20 cellular contexts compared by ENCODE assay signal in genomic region chr20:24773168-24773567, GRCh38.
DNase-seq lines count a peak whose midpoint lies in the region; ATAC-seq and TF ChIP-seq lines count a peak whose summit lies in the region.
"Had no signal": no experiment of that assay in that cellular context is flagged by ENCODE, and none has a peak within 500 bp of the region (broad histone marks: within the 10 kb centered on the region; RNA-seq: fewer than 3 reads in every experiment).

No MANE protein-coding gene starts in this region.

- intact Hi-C loops in right cardiac atrium (cut with DNase I), result no loop called here

- CTCF ChIA-PET in activated CD8-positive, alpha-beta memory T cell treated with anti-CD3 and anti-CD28 coated beads, Interleukin-2, amount 10 ng/mL, durations not matched to agents 7 days and 5 days (lab: Charles Lee), result no interaction called here

- H3K4me1 Mint-ChIP-seq in activated CD8-positive, alpha-beta memory T cell treated with anti-CD3 and anti-CD28 coated beads, Interleukin-2, amount 10 ng/mL, durations not matched to agents 7 days and 5 days, result peaks cover 25% of the 10 kb centered on the region
- H3K4me1 Mint-ChIP-seq in type B pancreatic cell (ENCODE audit: unreplicated experiment), result peaks cover 10% of the 10 kb centered on the region

- WGBS in right cardiac atrium, result 70% methylated on average over 5 of the region's 5 CpGs

- H3K9me3 Mint-ChIP-seq in activated CD8-positive, alpha-beta memory T cell treated with anti-CD3 and anti-CD28 coated beads, Interleukin-2, amount 10 ng/mL, durations not matched to agents 7 days and 5 days (ENCODE audit: low read depth), result peaks cover 2% of the 10 kb centered on the region
- H3K9me3 Mint-ChIP-seq in type B pancreatic cell, result peaks cover 10% of the 10 kb centered on the region

- no peaks in the 10 kb centered on the region for H3K9me3 ChIP-seq in right cardiac atrium (ENCODE audit: control insufficient read depth, low read length)
- H3K9me3 ChIP-seq: psoas muscle had no signal

- peaks cover 46% of the 10 kb centered on the region for H3K27me3 Mint-ChIP-seq in activated CD8-positive, alpha-beta memory T cell treated with anti-CD3 and anti-CD28 coated beads, Interleukin-2, amount 10 ng/mL, durations not matched to agents 7 days and 5 days
- peaks cover 20% of the 10 kb centered on the region for H3K27me3 Mint-ChIP-seq in type B pancreatic cell

- no peak overlapping the region for H3K4me3 ChIP-seq in right cardiac atrium (ENCODE audit: low read length)
- H3K4me3 ChIP-seq: lung, psoas muscle, SK-N-MC had no signal

- no peak overlapping the region for H3K4me3 Mint-ChIP-seq in activated CD8-positive, alpha-beta memory T cell treated with anti-CD3 and anti-CD28 coated beads, Interleukin-2, amount 10 ng/mL, durations not matched to agents 7 days and 5 days
- H3K4me3 Mint-ChIP-seq in type B pancreatic cell, result no peak overlapping the region
- H3K4me3 Mint-ChIP-seq: activated naive CD8-positive, alpha-beta T cell treated with anti-CD3 and anti-CD28 coated beads, Interleukin-2, amount 50 U/mL, for 24 hours; B cell; dendritic cell treated with granulocyte-macrophage colony-stimulating factor and Interleukin-4, amounts not matched to agents 40 ng/mL and 50 ng/mL, for 4 days; stimulated activated memory B cell treated with anti-CD40 and anti-IgM and Interleukin-4, amounts not matched to agents 10 μg/mL and 1 μg/mL and 100 μg/mL, for 72 hours had no signal

- DNase-seq in activated CD8-positive, alpha-beta memory T cell treated with anti-CD3 and anti-CD28 coated beads, Interleukin-2, amount 10 ng/mL, durations not matched to agents 7 days and 5 days, result peak; percentile 27
- no peak for DNase-seq in activated CD8-positive, alpha-beta memory T cell treated with anti-CD3 and anti-CD28 coated beads, Interleukin-2, amount 50 U/mL, for 4 hours
- peak; percentile 65 for DNase-seq in astrocyte of the hippocampus (ENCODE audit: low read depth, low spot score)
- peak; percentile 20 for DNase-seq in islet precursor cell
- peak; percentile 47 for DNase-seq in type B pancreatic cell (ENCODE audit: extremely low spot score, unreplicated experiment)
- no peak for DNase-seq in NCI-H69 (lab: John Stamatoyannopoulos, UW)
- DNase-seq in NCI-H748 (lab: John Stamatoyannopoulos, UW; ENCODE audit: unreplicated experiment), result no peak
- no peak for DNase-seq in right cardiac atrium
- DNase-seq: 8988T; activated CD4-positive, alpha-beta T cell treated with anti-CD3 and anti-CD28 coated beads, Interleukin-2, amount 50 U/mL, for 1 hour; activated gamma-delta T cell; KG1; NCI-H187 treated with DMSO at 0.1 percent for 48 hours; psoas muscle had no signal

- peaks cover 7% of the 10 kb centered on the region for H3K36me3 Mint-ChIP-seq in activated CD8-positive, alpha-beta memory T cell treated with anti-CD3 and anti-CD28 coated beads, Interleukin-2, amount 10 ng/mL, durations not matched to agents 7 days and 5 days
- no peaks in the 10 kb centered on the region for H3K36me3 Mint-ChIP-seq in type B pancreatic cell

- H3K27ac ChIP-seq in right cardiac atrium (ENCODE audit: low read length), result no peak overlapping the region
- H3K27ac ChIP-seq: psoas muscle, SK-N-MC had no signal

- H3K4me1 ChIP-seq in right cardiac atrium (ENCODE audit: control insufficient read depth, insufficient read depth, low read length), result no peaks in the 10 kb centered on the region
- H3K4me1 ChIP-seq: psoas muscle had no signal

- no peak overlapping the region for H3K27ac Mint-ChIP-seq in activated CD8-positive, alpha-beta memory T cell treated with anti-CD3 and anti-CD28 coated beads, Interleukin-2, amount 10 ng/mL, durations not matched to agents 7 days and 5 days
- no peak overlapping the region for H3K27ac Mint-ChIP-seq in type B pancreatic cell
- H3K27ac Mint-ChIP-seq: activated naive CD8-positive, alpha-beta T cell treated with anti-CD3 and anti-CD28 coated beads, Interleukin-2, amount 50 U/mL, for 24 hours; B cell; dendritic cell treated with granulocyte-macrophage colony-stimulating factor and Interleukin-4, amounts not matched to agents 40 ng/mL and 50 ng/mL, for 4 days; stimulated activated memory B cell treated with anti-CD40 and anti-IgM and Interleukin-4, amounts not matched to agents 10 μg/mL and 1 μg/mL and 100 μg/mL, for 72 hours had no signal

- H3K27me3 ChIP-seq in right cardiac atrium (ENCODE audit: control insufficient read depth, insufficient read depth), result no peaks in the 10 kb centered on the region

- no peak for TF ChIP-seq CTCF in type B pancreatic cell (conservative IDR thresholded peaks at IDR 0.05)

- no peak for ATAC-seq in activated CD8-positive, alpha-beta memory T cell treated with anti-CD3 and anti-CD28 coated beads, Interleukin-2, amount 10 ng/mL, durations not matched to agents 7 days and 5 days
- no peak for ATAC-seq in right cardiac atrium
- ATAC-seq: psoas muscle; stimulated activated memory B cell treated with anti-CD40 and anti-IgM and Interleukin-4, amounts not matched to agents 10 μg/mL and 1 μg/mL and 100 μg/mL, for 72 hours had no signal

Comparison
In these comparisons a context has a peak if more than half of its experiments do, and no peak if none do; other contexts are left out.
1. DNase-seq: peak in activated CD8-positive, alpha-beta memory T cell treated with anti-CD3 and anti-CD28 coated beads, Interleukin-2, amount 10 ng/mL, durations not matched to agents 7 days and 5 days (single experiment), astrocyte of the hippocampus (single experiment), islet precursor cell (single experiment) and type B pancreatic cell (single experiment); none in activated CD8-positive, alpha-beta memory T cell treated with anti-CD3 and anti-CD28 coated beads, Interleukin-2, amount 50 U/mL, for 4 hours (single experiment), NCI-H69 (single experiment), NCI-H748 (single experiment) and right cardiac atrium (0 of 3).